ENCODE assay signal across 8 cellular contexts in the genomic region with DNA sequence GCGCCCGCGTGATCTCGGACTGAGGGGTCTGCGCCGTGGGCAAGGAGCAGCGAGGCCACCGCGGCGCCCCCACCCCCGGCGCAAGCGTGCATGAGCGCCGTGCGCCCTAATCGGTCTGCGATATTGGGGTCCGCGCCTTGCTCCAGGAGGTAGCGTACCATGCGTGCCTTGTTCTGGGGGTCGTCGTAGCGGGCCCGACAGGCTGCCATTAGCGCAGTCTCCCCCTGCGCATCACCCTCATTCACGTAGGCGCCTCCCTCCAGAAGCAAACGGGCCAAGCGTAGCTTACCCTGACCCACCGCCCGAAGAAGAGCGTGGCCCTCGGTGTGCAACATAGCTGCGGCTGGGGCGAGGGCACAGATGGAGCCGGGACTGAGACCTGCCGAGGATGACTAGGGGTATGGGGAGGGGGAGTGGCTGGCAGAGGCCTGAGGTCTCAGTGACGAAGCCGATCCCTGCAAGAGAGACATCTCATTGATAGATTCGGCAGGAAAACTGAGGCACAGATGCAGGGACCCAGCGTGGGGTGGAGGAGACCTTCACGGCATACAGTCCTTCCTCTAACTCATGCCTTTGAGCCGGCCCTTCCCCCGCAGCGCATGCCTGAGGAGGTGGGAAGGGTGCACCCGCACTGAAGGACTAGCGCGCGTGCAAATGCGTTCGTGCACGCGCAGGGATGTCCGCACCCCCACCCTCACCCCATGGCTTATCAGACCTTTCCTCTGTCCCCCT. TPM values are rescaled to one million over a fixed set of nuclear protein-coding genes. Genes with fewer than 3 reads are reported as not detected.
DNase-seq lines count a peak whose midpoint lies in the region; ATAC-seq and TF ChIP-seq lines count a peak whose summit lies in the region.

No MANE protein-coding gene starts in this region.

- H3K79me2 ChIP-seq in GM23248 (ENCODE audit: insufficient read depth) (peaks cover 14% of the 10 kb centered on the region), mesendoderm (ENCODE audit: control insufficient read depth, insufficient read depth, low read length) (no peaks in the 10 kb centered on the region)

- H4K8ac ChIP-seq in mesendoderm (ENCODE audit: low read depth, low read length) = no peak overlapping the region

- H3K27me3 Mint-ChIP-seq in stimulated activated naive CD8-positive, alpha-beta T cell treated with anti-CD3 and anti-CD28 coated beads, Interleukin-15, Interleukin-2, amounts not matched to agents 100 ng/mL and 50 ng/mL, for 24 hours = no peaks in the 10 kb centered on the region

- H3K27ac Mint-ChIP-seq in stimulated activated naive CD8-positive, alpha-beta T cell treated with anti-CD3 and anti-CD28 coated beads, Interleukin-15, Interleukin-2, amounts not matched to agents 100 ng/mL and 50 ng/mL, for 24 hours = peak overlapping the region; percentile 93

- 3% methylated on average over 55 to 57 of the region's 57 CpGs for WGBS in GM23248 (ENCODE audit: low coverage in 1 of 2, low lambda C conversion rate in 2 of 2, missing lambda C conversion rate in 2 of 2), 2 experiments
- WGBS in mesendoderm (ENCODE audit: extremely low coverage, insufficient coverage, low lambda C conversion rate) = no CpG with 5 or more reads among the region's 57 CpGs

- H3K36me3 ChIP-seq in GM23248 (ENCODE audit: low read depth) (no peaks in the 10 kb centered on the region), WERI-Rb-1 (no peaks in the 10 kb centered on the region), mesendoderm (ENCODE audit: control insufficient read depth, insufficient read depth, low read length) (no peaks in the 10 kb centered on the region)

- in situ Hi-C loops in GM23248 (cut with MboI) = no loop called here

- H2BK120ac ChIP-seq in mesendoderm (ENCODE audit: low read depth, low read length) = no peak overlapping the region

- H3K4me1 Mint-ChIP-seq in stimulated activated naive CD8-positive, alpha-beta T cell treated with anti-CD3 and anti-CD28 coated beads, Interleukin-15, Interleukin-2, amounts not matched to agents 100 ng/mL and 50 ng/mL, for 24 hours (ENCODE audit: low read depth) = peaks cover 55% of the 10 kb centered on the region

- H3K27me3 ChIP-seq in GM23248 (replicated peaks; ENCODE audit: insufficient read depth) (no peaks in the 10 kb centered on the region), WERI-Rb-1 (ENCODE audit: insufficient read depth, low read depth, severe bottlenecking) (no peaks in the 10 kb centered on the region), mesendoderm (ENCODE audit: insufficient read depth, low read length, poor library complexity) (peaks cover 8% of the 10 kb centered on the region)

- no peaks in the 10 kb centered on the region for H3K36me3 Mint-ChIP-seq in stimulated activated naive CD8-positive, alpha-beta T cell treated with anti-CD3 and anti-CD28 coated beads, Interleukin-15, Interleukin-2, amounts not matched to agents 100 ng/mL and 50 ng/mL, for 24 hours (ENCODE audit: low read depth)

- no peaks in the 10 kb centered on the region for H4K20me1 ChIP-seq in GM23248 (ENCODE audit: insufficient read depth)

- H3F3A ChIP-seq in GM23248 (ENCODE audit: insufficient read depth) = peaks cover 41% of the 10 kb centered on the region

- TF ChIP-seq CTCF in WERI-Rb-1 (IDR thresholded peaks at IDR 0.05; ENCODE audit: low read depth, low read length) = no peak

- H3K9me2 ChIP-seq in GM23248 (ENCODE audit: insufficient read depth) = no peaks in the 10 kb centered on the region

- no peaks in the 10 kb centered on the region for H3K9me3 Mint-ChIP-seq in stimulated activated naive CD8-positive, alpha-beta T cell treated with anti-CD3 and anti-CD28 coated beads, Interleukin-15, Interleukin-2, amounts not matched to agents 100 ng/mL and 50 ng/mL, for 24 hours

- H2BK5ac ChIP-seq in mesendoderm (ENCODE audit: low read length) = peak overlapping the region; percentile 24

- DNase-seq in 8988T (peak; percentile 31), GM23248 (peak; percentile 63), WERI-Rb-1 (peak; percentile 73), mesendoderm (peak; percentile 44), iPS-NIHi11 (ENCODE audit: low spot score) (no peak)

- H3K23ac ChIP-seq in mesendoderm (ENCODE audit: low read length) = peak overlapping the region; percentile 90

- no peaks in the 10 kb centered on the region for H3K79me1 ChIP-seq in mesendoderm (ENCODE audit: low read length)

- H4K5ac ChIP-seq in mesendoderm (ENCODE audit: low read length) = no peak overlapping the region

- no peak for ATAC-seq in HG03196 (IDR thresholded peaks at IDR 0.05; ENCODE audit: unreplicated experiment)

- no peak overlapping the region for H3K18ac ChIP-seq in mesendoderm (ENCODE audit: low read length)

- no peak overlapping the region for H2BK15ac ChIP-seq in mesendoderm (replicated peaks; ENCODE audit: low read depth)

- H3K4me3 ChIP-seq in GM23248 = peak overlapping the region; percentile 92
- peak overlapping the region; percentile 75 for H3K4me3 ChIP-seq in WERI-Rb-1 (ENCODE audit: low read depth, low read length)
- peak overlapping the region; percentile 27 for H3K4me3 ChIP-seq in mesendoderm (ENCODE audit: low read length)

- peak overlapping the region; percentile 97 for H3K4me3 Mint-ChIP-seq in stimulated activated naive CD8-positive, alpha-beta T cell treated with anti-CD3 and anti-CD28 coated beads, Interleukin-15, Interleukin-2, amounts not matched to agents 100 ng/mL and 50 ng/mL, for 24 hours

- H3K4me2 ChIP-seq in GM23248 (ENCODE audit: unreplicated experiment) = peak overlapping the region; percentile 89
- peak overlapping the region; percentile 94 for H3K4me2 ChIP-seq in mesendoderm (ENCODE audit: low read length)

- H3K4me1 ChIP-seq in GM23248 (ENCODE audit: insufficient read depth) = peaks cover 17% of the 10 kb centered on the region
- peaks cover 20% of the 10 kb centered on the region for H3K4me1 ChIP-seq in mesendoderm (ENCODE audit: control insufficient read depth, low read depth, low read length)

- H3K9me3 ChIP-seq in GM23248 (ENCODE audit: low read depth) (no peaks in the 10 kb centered on the region), WERI-Rb-1 (ENCODE audit: severe bottlenecking) (no peaks in the 10 kb centered on the region)

- H3K9ac ChIP-seq in GM23248 (peak overlapping the region; percentile 66), mesendoderm (ENCODE audit: low read length) (peak overlapping the region; percentile 83)

- H3K4ac ChIP-seq in mesendoderm (ENCODE audit: low read depth, low read length) = peak overlapping the region; percentile 57

- H3K27ac ChIP-seq in GM23248 (no peak overlapping the region), WERI-Rb-1 (no peak overlapping the region), cingulate gyrus (ENCODE audit: low read depth, low read length) (peak overlapping the region; percentile 80), mesendoderm (ENCODE audit: low read depth, low read length) (no peak overlapping the region)

- peak overlapping the region; percentile 86 for H2AFZ ChIP-seq in GM23248

- no peak overlapping the region for H2AK5ac ChIP-seq in mesendoderm (ENCODE audit: low read length)

- H3K56ac ChIP-seq in mesendoderm (ENCODE audit: low read length) = peak overlapping the region; percentile 88

RNA-seq across cellular contexts. Expression of gene ANKRD34A, which starts 2.8 kb away (rescaled TPM):
- 0.25 and 1.3 TPM in 2 replicates for total RNA-seq in GM23248 (2014; rRNA removed; shearing (Covaris generic))
- polyA plus RNA-seq in GM23248 (2016; fragmentation: Nextera tagmentation; extraction: Ambion mirVana) = 1.9 and 2.3 TPM in 2 replicates
- 0.11 TPM for polyA plus RNA-seq in mesendoderm (2013, experiment 1 of 2)
- polyA plus RNA-seq in mesendoderm (2013, experiment 2 of 2) = 0.13 TPM

RNA-seq across cellular contexts. Expression of gene POLR3GL, which starts 2.9 kb away (rescaled TPM):
- total RNA-seq in GM23248 (2014; rRNA removed; shearing (Covaris generic)) = 17.4 and 24.2 TPM in 2 replicates
- 34.7 and 37.9 TPM in 2 replicates for polyA plus RNA-seq in GM23248 (2016; fragmentation: Nextera tagmentation; extraction: Ambion mirVana)
- polyA plus RNA-seq in mesendoderm (2013, experiment 1 of 2) = 2.9 TPM
- polyA plus RNA-seq in mesendoderm (2013, experiment 2 of 2) = 3.3 TPM

RNA-seq across cellular contexts. Expression of gene LIX1L, which starts 3.8 kb away (rescaled TPM):
- 26.1 and 36.5 TPM in 2 replicates for total RNA-seq in GM23248 (2014; rRNA removed; shearing (Covaris generic))
- 18.3 TPM in 2 replicates for polyA plus RNA-seq in GM23248 (2016; fragmentation: Nextera tagmentation; extraction: Ambion mirVana)
- 2.8 TPM for polyA plus RNA-seq in mesendoderm (2013, experiment 1 of 2)
- polyA plus RNA-seq in mesendoderm (2013, experiment 2 of 2) = 2.7 TPM

RNA-seq across cellular contexts. Expression of gene RBM8A, which starts 34.3 kb away (rescaled TPM):
- total RNA-seq in GM23248 (2014; rRNA removed; shearing (Covaris generic)) = 112 and 127 TPM in 2 replicates
- 204 and 210 TPM in 2 replicates for polyA plus RNA-seq in GM23248 (2016; fragmentation: Nextera tagmentation; extraction: Ambion mirVana)
- polyA plus RNA-seq in mesendoderm (2013, experiment 1 of 2) = 413 TPM
- polyA plus RNA-seq in mesendoderm (2013, experiment 2 of 2) = 408 TPM

RNA-seq across cellular contexts. Expression of gene TXNIP, which starts 34.8 kb away (rescaled TPM):
- 221 and 263 TPM in 2 replicates for total RNA-seq in GM23248 (2014; rRNA removed; shearing (Covaris generic))
- polyA plus RNA-seq in GM23248 (2016; fragmentation: Nextera tagmentation; extraction: Ambion mirVana) = 169 and 180 TPM in 2 replicates
- polyA plus RNA-seq in mesendoderm (2013, experiment 1 of 2) = 2.3 TPM
- 2.0 TPM for polyA plus RNA-seq in mesendoderm (2013, experiment 2 of 2)

Comparison
In these comparisons a context has a peak if more than half of its experiments do, and no peak if none do; other contexts are left out.
1. H3K4me3 ChIP-seq: peak in every context shown above with its lines; median percentile 92 in GM23248; 75 in WERI-Rb-1; 27 in mesendoderm.